In the genomic region with DNA sequence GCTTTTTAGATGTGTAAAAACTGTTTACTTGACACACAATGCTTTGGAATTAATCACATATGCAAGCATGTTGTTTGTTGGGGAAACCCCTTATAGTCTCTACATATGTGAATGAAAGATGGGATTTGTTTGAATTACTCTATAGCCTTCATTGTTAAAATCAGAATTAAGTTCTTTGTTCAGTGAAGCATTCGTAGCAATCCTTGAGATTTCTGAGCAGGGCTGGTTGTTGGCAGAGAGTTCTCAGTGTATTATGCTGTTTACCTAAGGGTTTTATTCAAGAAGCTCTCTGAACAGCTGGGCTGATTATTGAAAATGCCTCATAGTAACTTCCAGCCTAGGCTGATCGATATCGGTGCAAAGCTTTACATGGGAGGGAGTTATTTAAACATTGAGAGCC, we compare ENCODE assay signal across 24 cellular contexts.
DNase-seq lines count a peak whose midpoint lies in the region; ATAC-seq and TF ChIP-seq lines count a peak whose summit lies in the region.
"Had no signal": no experiment of that assay in that cellular context is flagged by ENCODE, and none has a peak within 500 bp of the region (broad histone marks: within the 10 kb centered on the region; RNA-seq: fewer than 3 reads in every experiment).

No MANE protein-coding gene starts in this region.

- H3K27me3 Mint-ChIP-seq in GM23338 (ENCODE audit: insufficient read depth, low read depth, poor library complexity), result peaks cover 6% of the 10 kb centered on the region

- H3K9me2 ChIP-seq in GM23338 (ENCODE audit: insufficient read depth), result no peaks in the 10 kb centered on the region

- H3K9me3 Mint-ChIP-seq in GM23338, result no peaks in the 10 kb centered on the region
- H3K9me3 Mint-ChIP-seq: CD8-positive, alpha-beta T cell had no signal

- no peak for ATAC-seq in GM23338
- ATAC-seq: CD8-positive, alpha-beta T cell had no signal

- no peaks in the 10 kb centered on the region for H3K36me3 ChIP-seq in GM23338 (ENCODE audit: insufficient read depth)

- peaks cover 5% of the 10 kb centered on the region; the same call in 1 of the 2 replicates for H3K4me1 ChIP-seq in GM23338 (ENCODE audit: insufficient read depth)

- H3K4me2 ChIP-seq in GM23338, result no peak overlapping the region

- H3K4me1 Mint-ChIP-seq in GM23338, result peaks cover 28% of the 10 kb centered on the region

- H3K79me2 ChIP-seq in GM23338 (replicated peaks; ENCODE audit: insufficient read depth), result no peaks in the 10 kb centered on the region

- TF ChIP-seq CTCF in GM23338 (conservative IDR thresholded peaks at IDR 0.05; ENCODE audit: low read depth in 2 of 2) (no peak), GM13977 (IDR thresholded peaks at IDR 0.05; ENCODE audit: extremely low read depth, insufficient read depth, missing control alignments) (no peak)

- H3F3A ChIP-seq in GM23338 (replicated peaks; ENCODE audit: low read depth), result no peaks in the 10 kb centered on the region

- no peaks in the 10 kb centered on the region for H3K36me3 Mint-ChIP-seq in GM23338 (ENCODE audit: low read depth)

- no peak overlapping the region for H2AFZ ChIP-seq in GM23338

- H3K27ac ChIP-seq in GM23338 (ENCODE audit: low read depth), result no peak overlapping the region

- DNase-seq in DMS79 (lab: John Stamatoyannopoulos, UW) (peak; percentile 0), DMS79 treated with DMSO at 0.1 percent for 48 hours (lab: John Stamatoyannopoulos, UW) (no peak), GM23338 (ENCODE audit: low spot score) (no peak), SK-MEL-5 (ENCODE audit: low read depth, low spot score) (peak; percentile 90), medulla oblongata (ENCODE audit: extremely low spot score) (peak; percentile 5), GM13977 (ENCODE audit: low spot score) (no peak), kidney glomerular epithelial cell (lab: John Stamatoyannopoulos, UW) (no peak), middle frontal gyrus (ENCODE audit: extremely low spot score, low spot score) (no peak)
- DNase-seq: 8988T; AML-193; C1 segment of cervical spinal cord; CD8-positive, alpha-beta T cell; EL; GF-D8; HCEC 1CT; KG1; NCI-H1105; NCI-H1694; NCI-H2081; NCI-H2227 treated with DMSO at 0.1 percent for 48 hours; NCI-H524; NCI-H774; OCI-M1; Right ventricle myocardium superior had no signal

- no peak overlapping the region for H3K4me3 Mint-ChIP-seq in GM23338
- H3K4me3 Mint-ChIP-seq: CD8-positive, alpha-beta T cell had no signal

- no peaks in the 10 kb centered on the region for H3K27me3 ChIP-seq in GM23338 (ENCODE audit: insufficient read depth)

- H3K27ac Mint-ChIP-seq in GM23338, result 0 out of 2 replicates have a peak overlapping the region, but pooled peaks have one; percentile 19
- H3K27ac Mint-ChIP-seq: CD8-positive, alpha-beta T cell had no signal

- H4K20me1 ChIP-seq in GM23338 (replicated peaks; ENCODE audit: insufficient read depth), result no peaks in the 10 kb centered on the region

- in situ Hi-C loops in SK-MEL-5 (cut with HindIII; ENCODE audit: low pct_unique_long_range_greater_than_20kb, low sequenced_read_pairs), result no loop called here
- in situ Hi-C loops in GM13977 (cut with MboI; ENCODE audit: low pct_unique_long_range_greater_than_20kb, low sequenced_read_pairs, unreplicated experiment), result no loop called here

- H3K4me3 ChIP-seq in GM23338, result no peak overlapping the region

TF ChIP-seq in GM23338, 12 proteins besides CTCF, POLR2A, EP300 and RAD21:
- no peak for TF ChIP-seq EZH2phosphoT487 (IDR thresholded peaks at IDR 0.05; ENCODE audit: unreplicated experiment)
- TF ChIP-seq, protein P1, sequence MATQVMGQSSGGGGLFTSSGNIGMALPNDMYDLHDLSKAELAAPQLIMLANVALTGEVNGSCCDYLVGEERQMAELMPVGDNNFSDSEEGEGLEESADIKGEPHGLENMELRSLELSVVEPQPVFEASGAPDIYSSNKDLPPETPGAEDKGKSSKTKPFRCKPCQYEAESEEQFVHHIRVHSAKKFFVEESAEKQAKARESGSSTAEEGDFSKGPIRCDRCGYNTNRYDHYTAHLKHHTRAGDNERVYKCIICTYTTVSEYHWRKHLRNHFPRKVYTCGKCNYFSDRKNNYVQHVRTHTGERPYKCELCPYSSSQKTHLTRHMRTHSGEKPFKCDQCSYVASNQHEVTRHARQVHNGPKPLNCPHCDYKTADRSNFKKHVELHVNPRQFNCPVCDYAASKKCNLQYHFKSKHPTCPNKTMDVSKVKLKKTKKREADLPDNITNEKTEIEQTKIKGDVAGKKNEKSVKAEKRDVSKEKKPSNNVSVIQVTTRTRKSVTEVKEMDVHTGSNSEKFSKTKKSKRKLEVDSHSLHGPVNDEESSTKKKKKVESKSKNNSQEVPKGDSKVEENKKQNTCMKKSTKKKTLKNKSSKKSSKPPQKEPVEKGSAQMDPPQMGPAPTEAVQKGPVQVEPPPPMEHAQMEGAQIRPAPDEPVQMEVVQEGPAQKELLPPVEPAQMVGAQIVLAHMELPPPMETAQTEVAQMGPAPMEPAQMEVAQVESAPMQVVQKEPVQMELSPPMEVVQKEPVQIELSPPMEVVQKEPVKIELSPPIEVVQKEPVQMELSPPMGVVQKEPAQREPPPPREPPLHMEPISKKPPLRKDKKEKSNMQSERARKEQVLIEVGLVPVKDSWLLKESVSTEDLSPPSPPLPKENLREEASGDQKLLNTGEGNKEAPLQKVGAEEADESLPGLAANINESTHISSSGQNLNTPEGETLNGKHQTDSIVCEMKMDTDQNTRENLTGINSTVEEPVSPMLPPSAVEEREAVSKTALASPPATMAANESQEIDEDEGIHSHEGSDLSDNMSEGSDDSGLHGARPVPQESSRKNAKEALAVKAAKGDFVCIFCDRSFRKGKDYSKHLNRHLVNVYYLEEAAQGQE (IDR thresholded peaks at IDR 0.05; ENCODE audit: unreplicated experiment), result no peak
- no peak for TF ChIP-seq STAT1 (IDR thresholded peaks at IDR 0.05; ENCODE audit: unreplicated experiment)
- TF ChIP-seq CREB1 (CRISPR knock-in tag; IDR thresholded peaks at IDR 0.05; ENCODE audit: low read depth), result no peak

Comparison
In these comparisons a context has a peak if more than half of its experiments do, and no peak if none do; other contexts are left out.
1. DNase-seq: peak in DMS79 (single experiment), SK-MEL-5 (single experiment) and medulla oblongata (single experiment); none in DMS79 treated with DMSO at 0.1 percent for 48 hours (single experiment), GM23338 (single experiment), GM13977 (single experiment), kidney glomerular epithelial cell (single experiment) and middle frontal gyrus (single experiment).